ENCODE assay signal across 35 cellular contexts in the genomic region with DNA sequence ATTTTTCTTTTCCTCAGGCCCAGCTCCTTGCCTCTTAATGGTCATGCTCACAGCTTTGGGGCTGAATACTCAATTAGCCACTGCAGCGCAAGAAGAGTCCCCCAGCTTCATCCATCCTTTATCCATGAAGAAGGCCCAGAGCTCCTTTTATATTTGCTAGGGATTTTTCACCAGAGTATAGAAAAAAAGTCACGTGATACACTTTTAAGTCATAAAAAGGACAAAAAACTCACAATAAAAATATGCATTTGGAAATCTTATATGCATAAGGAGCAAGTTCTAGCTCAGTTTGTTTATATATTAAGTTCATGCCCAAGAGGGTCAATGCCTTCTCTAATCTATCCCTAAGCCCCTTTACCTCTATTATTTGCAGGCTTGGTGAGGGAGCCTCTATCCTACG.
"Had no signal": no experiment of that assay in that cellular context is flagged by ENCODE, and none has a peak within 500 bp of the region (broad histone marks: within the 10 kb centered on the region; RNA-seq: fewer than 3 reads in every experiment).

No MANE protein-coding gene starts in this region.

- H3K4me3 ChIP-seq: MG63 had no signal

- DNase-seq: Kasumi-1, MG63, MM.1S, MV-4-11, NCI-H1048, NCI-H1092, NCI-H1092 treated with DMSO at 0.1 percent for 48 hours, NCI-H1105, NCI-H1105 treated with DMSO at 0.1 percent for 48 hours, NCI-H1417, NCI-H1417 treated with DMSO at 0.1 percent for 48 hours, NCI-H1436, NCI-H1436 treated with DMSO at 0.1 percent for 48 hours, NCI-H146, NCI-H1694, NCI-H1694 treated with DMSO at 0.1 percent for 48 hours, NCI-H187, NCI-H187 treated with DMSO at 0.1 percent for 48 hours, NCI-H1930, NCI-H2029, NCI-H2029 treated with DMSO at 0.1 percent for 48 hours, NCI-H2081, NCI-H2081 treated with DMSO at 0.1 percent for 48 hours, NCI-H2107, NCI-H2171, NCI-H2171 treated with DMSO at 0.1 percent for 48 hours, NCI-H2227 treated with DMSO at 0.1 percent for 48 hours, NCI-H226, NCI-H345, NCI-H446, NCI-H446 treated with DMSO at 0.1 percent for 48 hours, NCI-H510A, NCI-H510A treated with DMSO at 0.1 percent for 48 hours, NCI-H524, NCI-H524 treated with DMSO at 0.1 percent for 48 hours had no signal

- H3K36me3 ChIP-seq: MG63 had no signal
